ENCODE assay signal across 26 cellular contexts in the genomic region with DNA sequence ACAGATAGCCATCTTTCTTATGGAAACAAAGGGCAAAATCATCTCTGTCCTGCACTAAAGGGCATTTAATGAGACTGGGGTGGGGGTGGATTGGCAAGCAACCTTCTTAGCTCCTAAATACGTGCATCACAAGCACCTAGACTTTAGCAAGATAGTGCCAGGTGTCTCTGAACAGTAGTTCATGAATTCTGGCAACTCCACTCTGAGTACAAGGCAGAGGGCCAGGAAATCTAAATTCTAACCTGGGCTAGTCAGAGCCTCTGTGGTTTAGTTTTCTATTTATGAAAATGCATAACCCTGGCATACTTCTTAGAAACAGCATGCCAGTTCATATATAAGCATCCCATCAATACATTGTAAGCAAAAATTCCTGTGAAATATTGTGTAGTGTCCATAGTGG.
DNase-seq lines count a peak whose midpoint lies in the region; ATAC-seq, FAIRE-seq and TF ChIP-seq lines count a peak whose summit lies in the region.
"Had no signal": no experiment of that assay in that cellular context is flagged by ENCODE, and none has a peak within 500 bp of the region (broad histone marks: within the 10 kb centered on the region; RNA-seq: fewer than 3 reads in every experiment).

No MANE protein-coding gene starts in this region.

- dilution Hi-C loops in endothelial cell of umbilical vein (cut with MboI; ENCODE audit: extremely low pct_ligation_motif_present, low sequenced_read_pairs) = no loop called here

- H3K23ac ChIP-seq in mesendoderm (ENCODE audit: low read length) = no peak overlapping the region

- H3K4me3 ChIP-seq in right atrium auricular region = no peak overlapping the region
- no peak overlapping the region for H3K4me3 ChIP-seq in endothelial cell of umbilical vein (replicated peaks in 1 of 3; ENCODE audit: insufficient read depth in 1 of 3, low read depth in 1 of 3, low read length in 3 of 3)
- no peak overlapping the region for H3K4me3 ChIP-seq in mesendoderm (ENCODE audit: low read length)
- H3K4me3 ChIP-seq in transverse colon = no peak overlapping the region
- H3K4me3 ChIP-seq: BLaER1 treated with 17β-estradiol and CSF1 and Interleukin-3, amounts not matched to agents 10 nM and 100 nM had no signal

- BruUV-seq in endothelial cell of umbilical vein (replicated peaks; lab: Mats Ljungman, UMichigan) = no TSS peak

- peak overlapping the region; percentile 49 for H2BK120ac ChIP-seq in mesendoderm (ENCODE audit: low read depth, low read length)

- no peak overlapping the region for H3K27ac ChIP-seq in right atrium auricular region
- H3K27ac ChIP-seq in endothelial cell of umbilical vein (ENCODE audit: insufficient read depth, low read depth, low read length) = peak overlapping the region; percentile 83
- H3K27ac ChIP-seq in mesendoderm (ENCODE audit: low read depth, low read length) = no peak overlapping the region
- H3K27ac ChIP-seq in transverse colon = no peak overlapping the region
- H3K27ac ChIP-seq: BLaER1 treated with 17β-estradiol and CSF1 and Interleukin-3, amounts not matched to agents 10 nM and 100 nM; HL-60; KMS-11 had no signal

- H2AFZ ChIP-seq in endothelial cell of umbilical vein (ENCODE audit: low read depth, low read length) = no peak overlapping the region

- no peak overlapping the region for H3K56ac ChIP-seq in mesendoderm (ENCODE audit: low read length)

- TF ChIP-seq EP300 in transverse colon (IDR thresholded peaks at IDR 0.05; ENCODE audit: low read depth) = no peak

- no peaks in the 10 kb centered on the region for H3K9me1 ChIP-seq in endothelial cell of umbilical vein (replicated peaks; ENCODE audit: control insufficient read depth, extremely low read depth, insufficient read depth, low read length)

- no peak overlapping the region for H4K5ac ChIP-seq in mesendoderm (ENCODE audit: low read length)

- no peak overlapping the region for H4K8ac ChIP-seq in mesendoderm (ENCODE audit: low read depth, low read length)

- TF ChIP-seq CTCF in right atrium auricular region (IDR thresholded peaks at IDR 0.05) (no peak), endothelial cell of umbilical vein (IDR thresholded peaks at IDR 0.05; ENCODE audit: extremely low read depth in 1 of 2, insufficient read depth in 1 of 2, low read depth in 1 of 2, low read length in 2 of 2) (no peak), transverse colon (IDR thresholded peaks at IDR 0.05) (no peak)

- H3K4ac ChIP-seq in mesendoderm (ENCODE audit: low read depth, low read length) = no peak overlapping the region

- intact Hi-C loops in left ventricle myocardium superior (cut with micrococcal nuclease) = no loop called here
- intact Hi-C loops in endothelial cell of umbilical vein (cut with micrococcal nuclease) = loop anchor here (1.0 to 10.0 kb wide), 7 partner anchors 233 to 1252 kb away; no protein-coding TSS in a partner anchor
- intact Hi-C loops in transverse colon (cut with DNase I; ENCODE audit: low total_unique reads) = no loop called here

- H3K36me3 ChIP-seq in right atrium auricular region = no peaks in the 10 kb centered on the region
- no peaks in the 10 kb centered on the region for H3K36me3 ChIP-seq in endothelial cell of umbilical vein (ENCODE audit: control insufficient read depth in 2 of 2, extremely low read depth in 1 of 2, insufficient read depth in 2 of 2, low read length in 2 of 2)
- H3K36me3 ChIP-seq in mesendoderm (ENCODE audit: control insufficient read depth, insufficient read depth, low read length) = no peaks in the 10 kb centered on the region
- H3K36me3 ChIP-seq in transverse colon = no peaks in the 10 kb centered on the region
- H3K36me3 ChIP-seq: BLaER1 treated with 17β-estradiol and CSF1 and Interleukin-3, amounts not matched to agents 10 nM and 100 nM had no signal

- DNase-seq in left ventricle myocardium superior (no peak), right atrium auricular region (ENCODE audit: low spot score) (no peak), endothelial cell of umbilical vein (ENCODE audit: low read depth, low spot score) (no peak), mesendoderm (no peak), anterior cingulate cortex (lab: John Stamatoyannopoulos, UW) (no peak), GM19240 (ENCODE audit: insufficient read length, low spot score) (no peak), transverse colon (no peak), T-helper 2 cell (no peak)
- DNase-seq: 8988T; Caco-2; CD4-positive, alpha-beta memory T cell; DMS 273 treated with DMSO at 0.1 percent for 48 hours; DMS79 treated with DMSO at 0.1 percent for 48 hours; GOT3; MV-4-11; NCI-H1105 treated with DMSO at 0.1 percent for 48 hours; NCI-H2029 treated with DMSO at 0.1 percent for 48 hours; NCI-H2171; NCI-H446; NCI-H526; Right ventricle myocardium superior had no signal

- POLR2A ChIA-PET in endothelial cell of umbilical vein (lab: Charles Lee) = no interaction called here

- peak; percentile 50 for ATAC-seq in left ventricle myocardium superior

- no peak overlapping the region for H2BK15ac ChIP-seq in mesendoderm (replicated peaks; ENCODE audit: low read depth)

- H2BK5ac ChIP-seq in mesendoderm (ENCODE audit: low read length) = no peak overlapping the region

- no peak overlapping the region for H3K9ac ChIP-seq in endothelial cell of umbilical vein (replicated peaks; ENCODE audit: extremely low read depth, insufficient read depth, low read length)
- H3K9ac ChIP-seq in mesendoderm (ENCODE audit: low read length) = no peak overlapping the region
- H3K9ac ChIP-seq: BLaER1 treated with 17β-estradiol and CSF1 and Interleukin-3, amounts not matched to agents 10 nM and 100 nM; KMS-11 had no signal

- H3K4me2 ChIP-seq in endothelial cell of umbilical vein (ENCODE audit: insufficient read depth, low read length) (no peak overlapping the region), mesendoderm (ENCODE audit: low read length) (no peak overlapping the region)
- H3K4me2 ChIP-seq: KMS-11 had no signal

- no peak overlapping the region for H3K18ac ChIP-seq in mesendoderm (ENCODE audit: low read length)

- H3K79me2 ChIP-seq in endothelial cell of umbilical vein (ENCODE audit: control insufficient read depth, insufficient read depth, low read length) (no peaks in the 10 kb centered on the region), mesendoderm (ENCODE audit: control insufficient read depth, insufficient read depth, low read length) (no peaks in the 10 kb centered on the region)

- TF ChIP-seq POLR2A in endothelial cell of umbilical vein (IDR thresholded peaks at IDR 0.05; ENCODE audit: low read depth, low read length) (no peak), transverse colon (IDR thresholded peaks at IDR 0.05) (no peak)

- no peaks in the 10 kb centered on the region for H3K79me1 ChIP-seq in mesendoderm (ENCODE audit: low read length)

- H4K20me1 ChIP-seq in endothelial cell of umbilical vein (replicated peaks; ENCODE audit: control insufficient read depth, extremely low read depth, insufficient read depth, low read length) = no peaks in the 10 kb centered on the region
- H4K20me1 ChIP-seq: BLaER1 treated with 17β-estradiol and CSF1 and Interleukin-3, amounts not matched to agents 10 nM and 100 nM had no signal

- peaks cover 0 to 23% of the 10 kb centered on the region in 2 donors for H3K4me1 ChIP-seq in right atrium auricular region
- peaks cover 41% of the 10 kb centered on the region for H3K4me1 ChIP-seq in endothelial cell of umbilical vein (ENCODE audit: control insufficient read depth, extremely low read depth, insufficient read depth, low read length)
- no peaks in the 10 kb centered on the region for H3K4me1 ChIP-seq in mesendoderm (ENCODE audit: control insufficient read depth, low read depth, low read length)
- peaks cover 0 to 10% (median 5%) of the 10 kb centered on the region in 4 donors for H3K4me1 ChIP-seq in transverse colon
- H3K4me1 ChIP-seq: Caco-2 had no signal

- H2AK5ac ChIP-seq in mesendoderm (ENCODE audit: low read length) = no peak overlapping the region

- in situ Hi-C loops in transverse colon (cut with MboI; ENCODE audit: low pct_ligation_motif_present in 1 of 4, low pct_unique_long_range_greater_than_20kb in 1 of 4, low sequenced_read_pairs in 3 of 4) = no loop called here

- CTCF ChIA-PET in endothelial cell of umbilical vein (lab: Charles Lee) = interaction anchor here (0.7 to 4.4 kb wide), 5 partner anchors 334 to 1307 kb away, joined by 3 to 21 read pairs (median 4); no protein-coding TSS in a partner anchor

- FAIRE-seq in endothelial cell of umbilical vein (lab: Jason Lieb, UNC) = no peak
- FAIRE-seq: GM12891, RCC 7860 had no signal

- H3K9me3 ChIP-seq in right atrium auricular region (peaks cover 0 to 11% of the 10 kb centered on the region in 2 donors), endothelial cell of umbilical vein (replicated peaks; ENCODE audit: control insufficient read depth, insufficient read depth, low read length) (no peaks in the 10 kb centered on the region), transverse colon (no peaks in the 10 kb centered on the region)
- H3K9me3 ChIP-seq: Caco-2 had no signal

- WGBS in mesendoderm (ENCODE audit: extremely low coverage, insufficient coverage, low lambda C conversion rate) = no CpG with 5 or more reads among the region's 1 CpG
- WGBS in transverse colon (ENCODE audit: low coverage in 1 of 2), 2 donors = 90% methylated on average over 1 of the region's 1 CpG; no CpG with 5 or more reads in 1 of the 2 donors

- no peaks in the 10 kb centered on the region for H3K27me3 ChIP-seq in right atrium auricular region
- no peaks in the 10 kb centered on the region for H3K27me3 ChIP-seq in endothelial cell of umbilical vein (ENCODE audit: control insufficient read depth in 2 of 2, insufficient read depth in 2 of 2, low read length in 2 of 2)
- no peaks in the 10 kb centered on the region for H3K27me3 ChIP-seq in mesendoderm (ENCODE audit: insufficient read depth, low read length, poor library complexity)
- H3K27me3 ChIP-seq in transverse colon = no peaks in the 10 kb centered on the region
- H3K27me3 ChIP-seq: BLaER1 treated with 17β-estradiol and CSF1 and Interleukin-3, amounts not matched to agents 10 nM and 100 nM had no signal

TF ChIP-seq in endothelial cell of umbilical vein, 7 proteins besides CTCF, POLR2A, EP300 and RAD21:
- no peak for TF ChIP-seq FOS (IDR thresholded peaks at IDR 0.05; ENCODE audit: borderline replicate concordance, insufficient read depth, low read length)
- TF ChIP-seq JUN (IDR thresholded peaks at IDR 0.05; ENCODE audit: borderline replicate concordance, insufficient read depth, insufficient read length, low read depth) = no peak
- no peak for TF ChIP-seq POLR2AphosphoS5 (IDR thresholded peaks at IDR 0.05; ENCODE audit: insufficient read depth, low read depth, low read length)
- TF ChIP-seq GATA2 (IDR thresholded peaks at IDR 0.05; ENCODE audit: insufficient read depth, insufficient read length, low read depth, low read length) = no peak
- TF ChIP-seq MYC (IDR thresholded peaks at IDR 0.05; ENCODE audit: low read depth, low read length) = no peak
- TF ChIP-seq, protein P1, sequence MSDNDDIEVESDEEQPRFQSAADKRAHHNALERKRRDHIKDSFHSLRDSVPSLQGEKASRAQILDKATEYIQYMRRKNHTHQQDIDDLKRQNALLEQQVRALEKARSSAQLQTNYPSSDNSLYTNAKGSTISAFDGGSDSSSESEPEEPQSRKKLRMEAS (IDR thresholded peaks at IDR 0.05; ENCODE audit: insufficient read depth, insufficient read length) = no peak
